Comparison of ENCODE assay signal across 8 cellular contexts in the genomic region with DNA sequence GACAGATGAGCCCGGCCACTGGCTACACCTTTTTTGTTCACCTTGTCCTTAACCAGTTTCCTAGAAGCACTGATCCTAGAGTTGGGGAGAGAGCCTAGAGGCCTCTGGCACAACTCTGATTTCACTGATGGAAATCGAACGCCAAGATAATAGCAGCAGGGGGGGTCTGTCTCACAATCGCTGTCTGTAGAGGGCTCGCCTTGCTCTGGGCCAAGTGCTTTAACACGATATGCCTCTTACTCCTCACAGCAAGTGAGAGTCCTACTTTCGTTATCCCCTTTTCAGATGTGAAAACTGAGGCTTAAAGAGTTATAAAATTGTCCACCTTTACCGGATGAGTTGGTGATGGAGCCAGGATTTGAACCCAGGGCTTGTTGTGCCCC. TPM values are rescaled to one million over a fixed set of nuclear protein-coding genes. Genes with fewer than 3 reads are reported as not detected.
A peak's percentile ranks its signal among the peaks of the same experiment; 100 is the strongest.
DNase-seq lines count a peak whose midpoint lies in the region; ATAC-seq lines count a peak whose summit lies in the region.

No MANE protein-coding gene starts in this region.

- no peak overlapping the region for H3K27ac Mint-ChIP-seq in activated T-helper 17 cell treated with anti-CD3 and anti-CD28 coated beads, Interleukin-2, amount 50 U/mL, for 72 hours
- peak overlapping the region; percentile 61 to 93 (median 88) for H3K27ac Mint-ChIP-seq in immature natural killer cell
- no peak overlapping the region for H3K27ac Mint-ChIP-seq in stimulated activated naive CD8-positive, alpha-beta T cell treated with anti-CD3 and anti-CD28 coated beads, Interleukin-15, amount 100 ng/mL, for 72 hours

- H3K36me3 Mint-ChIP-seq in activated T-helper 17 cell treated with anti-CD3 and anti-CD28 coated beads, Interleukin-2, amount 50 U/mL, for 72 hours (ENCODE audit: low read depth), result no peaks in the 10 kb centered on the region
- peaks cover 5 to 19% (median 16%) of the 10 kb centered on the region in 3 donors for H3K36me3 Mint-ChIP-seq in immature natural killer cell

- peaks cover 10% of the 10 kb centered on the region for H3K27me3 ChIP-seq in HUES64 (ENCODE audit: insufficient read depth, low read length)

- H3K9me3 ChIP-seq in HUES64 (ENCODE audit: insufficient read depth, low read depth, low read length), result no peaks in the 10 kb centered on the region

- H3K4me1 Mint-ChIP-seq in activated T-helper 17 cell treated with anti-CD3 and anti-CD28 coated beads, Interleukin-2, amount 50 U/mL, for 72 hours, result peaks cover 5% of the 10 kb centered on the region
- peaks cover 76 to 79% of the 10 kb centered on the region in 2 donors for H3K4me1 Mint-ChIP-seq in immature natural killer cell
- peaks cover 50% of the 10 kb centered on the region for H3K4me1 Mint-ChIP-seq in stimulated activated naive CD8-positive, alpha-beta T cell treated with anti-CD3 and anti-CD28 coated beads, Interleukin-15, amount 100 ng/mL, for 72 hours

- ATAC-seq in activated T-helper 17 cell treated with anti-CD3 and anti-CD28 coated beads, Interleukin-2, amount 50 U/mL, for 72 hours (replicated peaks), result no peak
- ATAC-seq in stimulated activated naive CD8-positive, alpha-beta T cell treated with anti-CD3 and anti-CD28 coated beads, Interleukin-15, amount 100 ng/mL, for 72 hours, result no peak
- ATAC-seq in HG03135 (IDR thresholded peaks at IDR 0.05; ENCODE audit: unreplicated experiment) (no peak), sciatic nerve (no peak)

- DNase-seq in immature natural killer cell, result peak in 1 of 3 donors; percentile 17
- DNase-seq in stimulated activated naive CD8-positive, alpha-beta T cell treated with anti-CD3 and anti-CD28 coated beads, Interleukin-15, amount 100 ng/mL, for 72 hours, result no peak
- DNase-seq in NOMO-1 (lab: John Stamatoyannopoulos, UW; ENCODE audit: unreplicated experiment in 2 of 2), result no peak
- no peak for DNase-seq in stimulated activated CD4-positive, alpha-beta T cell treated with anti-CD3 and anti-CD28 coated beads, Interleukin-4, amount 100 ng/mL, for 24 hours
- no peak for DNase-seq in sciatic nerve (ENCODE audit: low spot score)

- no peaks in the 10 kb centered on the region for H3K36me3 ChIP-seq in HUES64 (ENCODE audit: insufficient read depth, low read length)

- no peak overlapping the region for H3K27ac ChIP-seq in HUES64 (ENCODE audit: low read depth, low read length)

- H3K4me3 ChIP-seq in HUES64 (ENCODE audit: low read length), result peak overlapping the region; percentile 66

- WGBS in HUES64, result 27% methylated on average over 8 of the region's 8 CpGs

- peak overlapping the region; percentile 86 for H3K4me3 Mint-ChIP-seq in activated T-helper 17 cell treated with anti-CD3 and anti-CD28 coated beads, Interleukin-2, amount 50 U/mL, for 72 hours
- H3K4me3 Mint-ChIP-seq in immature natural killer cell, result peak overlapping the region; percentile 83 to 92 (median 91)
- peak overlapping the region; percentile 73 to 83 for H3K4me3 Mint-ChIP-seq in stimulated activated naive CD8-positive, alpha-beta T cell treated with anti-CD3 and anti-CD28 coated beads, Interleukin-15, amount 100 ng/mL, for 72 hours

- no peaks in the 10 kb centered on the region for H3K9me3 Mint-ChIP-seq in activated T-helper 17 cell treated with anti-CD3 and anti-CD28 coated beads, Interleukin-2, amount 50 U/mL, for 72 hours
- no peaks in the 10 kb centered on the region for H3K9me3 Mint-ChIP-seq in immature natural killer cell
- no peaks in the 10 kb centered on the region for H3K9me3 Mint-ChIP-seq in stimulated activated naive CD8-positive, alpha-beta T cell treated with anti-CD3 and anti-CD28 coated beads, Interleukin-15, amount 100 ng/mL, for 72 hours

- no peak overlapping the region for H3K9ac ChIP-seq in HUES64 (ENCODE audit: low read depth, low read length)

- intact Hi-C loops in sciatic nerve (cut with DNase I), result no loop called here

- no peaks in the 10 kb centered on the region for H3K27me3 Mint-ChIP-seq in activated T-helper 17 cell treated with anti-CD3 and anti-CD28 coated beads, Interleukin-2, amount 50 U/mL, for 72 hours
- H3K27me3 Mint-ChIP-seq in immature natural killer cell (ENCODE audit: low read depth in 3 of 3), result peaks cover 0 to 4% (median 0%) of the 10 kb centered on the region in 3 donors
- H3K27me3 Mint-ChIP-seq in stimulated activated naive CD8-positive, alpha-beta T cell treated with anti-CD3 and anti-CD28 coated beads, Interleukin-15, amount 100 ng/mL, for 72 hours, result peaks cover 8% of the 10 kb centered on the region

- peaks cover 55% of the 10 kb centered on the region for H3K4me1 ChIP-seq in HUES64 (ENCODE audit: insufficient read depth, low read length)

RNA-seq across cellular contexts. Expression of gene RASSF4, which starts 0.5 kb away (rescaled TPM):
- polyA plus RNA-seq in HUES64 (2013, experiment 1 of 2), result 6.7 TPM
- 7.4 TPM for polyA plus RNA-seq in HUES64 (2013, experiment 2 of 2)
- 1 to 10 TPM; 1.7 to 4.4 TPM for total RNA-seq in activated T-helper 17 cell treated with anti-CD3 and anti-CD28 coated beads, Interleukin-2, amount 50 U/mL, for 72 hours
- polyA plus RNA-seq in immature natural killer cell, result 10 to 100 TPM; 36.7 to 45.6 (median 38.0) TPM
- 63.7 TPM for total RNA-seq in sciatic nerve

RNA-seq across cellular contexts. Expression of gene DEPP1, which starts 18.5 kb away (rescaled TPM):
- polyA plus RNA-seq in HUES64 (2013, experiment 1 of 2), result 0.75 TPM
- polyA plus RNA-seq in HUES64 (2013, experiment 2 of 2), result 1.1 TPM
- total RNA-seq in activated T-helper 17 cell treated with anti-CD3 and anti-CD28 coated beads, Interleukin-2, amount 50 U/mL, for 72 hours, result 1 to 10 TPM in 1 of 2 donors, under 1 TPM in 1; 0.73 to 2.0 TPM
- not detected for polyA plus RNA-seq in immature natural killer cell
- 190 TPM for total RNA-seq in sciatic nerve

RNA-seq across cellular contexts. Expression of gene ZNF22, which starts 40.6 kb away (rescaled TPM):
- 41.8 TPM for polyA plus RNA-seq in HUES64 (2013, experiment 1 of 2)
- 51.5 TPM for polyA plus RNA-seq in HUES64 (2013, experiment 2 of 2)
- total RNA-seq in activated T-helper 17 cell treated with anti-CD3 and anti-CD28 coated beads, Interleukin-2, amount 50 U/mL, for 72 hours, result 10 to 100 TPM in 1 of 2 donors, 1 to 10 TPM in 1; 7.3 to 12.6 TPM
- polyA plus RNA-seq in immature natural killer cell, result 10 to 100 TPM; 53.4 to 73.5 (median 58.8) TPM
- total RNA-seq in sciatic nerve, result 24.9 TPM

RNA-seq across cellular contexts. Expression of gene TMEM72, which starts 49.0 kb away (rescaled TPM):
- polyA plus RNA-seq in HUES64 (2013, experiment 1 of 2), result 0.05 TPM
- polyA plus RNA-seq in HUES64 (2013, experiment 2 of 2), result not detected
- not detected for total RNA-seq in activated T-helper 17 cell treated with anti-CD3 and anti-CD28 coated beads, Interleukin-2, amount 50 U/mL, for 72 hours
- polyA plus RNA-seq in immature natural killer cell, result not detected
- not detected for total RNA-seq in sciatic nerve

Comparison
In these comparisons a context has a peak if more than half of its experiments do, and no peak if none do; other contexts are left out.
1. H3K27ac Mint-ChIP-seq: peak in immature natural killer cell (6 of 6); none in activated T-helper 17 cell treated with anti-CD3 and anti-CD28 coated beads, Interleukin-2, amount 50 U/mL, for 72 hours (single experiment) and stimulated activated naive CD8-positive, alpha-beta T cell treated with anti-CD3 and anti-CD28 coated beads, Interleukin-15, amount 100 ng/mL, for 72 hours (0 of 2).
2. RNA of gene RASSF4, which starts 0.5 kb away (total RNA-seq): 63.7 TPM in sciatic nerve (single experiment); 1.7 to 4.4 TPM in activated T-helper 17 cell treated with anti-CD3 and anti-CD28 coated beads, Interleukin-2, amount 50 U/mL, for 72 hours; every median in the first group is over 10 times any median in the second.
3. RNA of gene DEPP1, which starts 18.5 kb away (total RNA-seq): 190 TPM in sciatic nerve (single experiment); 0.73 to 2.0 TPM in activated T-helper 17 cell treated with anti-CD3 and anti-CD28 coated beads, Interleukin-2, amount 50 U/mL, for 72 hours; every median in the first group is over 10 times any median in the second.
4. Peak in every context shown above with its lines, with median percentiles within 50 percentile points of each other: H3K4me3 Mint-ChIP-seq.